In the genomic region with DNA sequence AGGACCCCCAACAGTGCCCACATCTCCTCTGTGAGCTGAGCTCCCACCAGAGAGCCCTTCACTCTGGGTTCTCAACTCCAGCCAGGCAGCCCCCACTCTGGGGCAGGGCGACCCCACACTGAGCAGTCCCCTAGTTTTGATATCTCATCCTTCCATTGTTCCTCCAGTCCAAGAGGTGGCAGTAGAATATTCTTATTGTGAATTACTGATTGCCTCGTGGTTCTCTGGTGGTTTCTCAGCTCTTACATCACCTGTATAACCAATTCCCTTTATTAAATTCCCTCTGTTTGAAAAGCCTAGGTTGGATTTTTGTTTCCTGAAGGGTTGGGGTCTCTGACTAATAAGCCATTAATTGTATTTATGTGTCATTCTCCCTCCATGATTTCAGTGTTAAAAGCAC, we compare ENCODE assay signal across 1 cellular context.
TF ChIP-seq lines count a peak whose summit lies in the region.

No MANE protein-coding gene starts in this region.

TF ChIP-seq in HCT116, 20 proteins besides CTCF, POLR2A, EP300 and RAD21 (continued from another document):
- TF ChIP-seq, protein P1, sequence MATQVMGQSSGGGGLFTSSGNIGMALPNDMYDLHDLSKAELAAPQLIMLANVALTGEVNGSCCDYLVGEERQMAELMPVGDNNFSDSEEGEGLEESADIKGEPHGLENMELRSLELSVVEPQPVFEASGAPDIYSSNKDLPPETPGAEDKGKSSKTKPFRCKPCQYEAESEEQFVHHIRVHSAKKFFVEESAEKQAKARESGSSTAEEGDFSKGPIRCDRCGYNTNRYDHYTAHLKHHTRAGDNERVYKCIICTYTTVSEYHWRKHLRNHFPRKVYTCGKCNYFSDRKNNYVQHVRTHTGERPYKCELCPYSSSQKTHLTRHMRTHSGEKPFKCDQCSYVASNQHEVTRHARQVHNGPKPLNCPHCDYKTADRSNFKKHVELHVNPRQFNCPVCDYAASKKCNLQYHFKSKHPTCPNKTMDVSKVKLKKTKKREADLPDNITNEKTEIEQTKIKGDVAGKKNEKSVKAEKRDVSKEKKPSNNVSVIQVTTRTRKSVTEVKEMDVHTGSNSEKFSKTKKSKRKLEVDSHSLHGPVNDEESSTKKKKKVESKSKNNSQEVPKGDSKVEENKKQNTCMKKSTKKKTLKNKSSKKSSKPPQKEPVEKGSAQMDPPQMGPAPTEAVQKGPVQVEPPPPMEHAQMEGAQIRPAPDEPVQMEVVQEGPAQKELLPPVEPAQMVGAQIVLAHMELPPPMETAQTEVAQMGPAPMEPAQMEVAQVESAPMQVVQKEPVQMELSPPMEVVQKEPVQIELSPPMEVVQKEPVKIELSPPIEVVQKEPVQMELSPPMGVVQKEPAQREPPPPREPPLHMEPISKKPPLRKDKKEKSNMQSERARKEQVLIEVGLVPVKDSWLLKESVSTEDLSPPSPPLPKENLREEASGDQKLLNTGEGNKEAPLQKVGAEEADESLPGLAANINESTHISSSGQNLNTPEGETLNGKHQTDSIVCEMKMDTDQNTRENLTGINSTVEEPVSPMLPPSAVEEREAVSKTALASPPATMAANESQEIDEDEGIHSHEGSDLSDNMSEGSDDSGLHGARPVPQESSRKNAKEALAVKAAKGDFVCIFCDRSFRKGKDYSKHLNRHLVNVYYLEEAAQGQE (IDR thresholded peaks at IDR 0.05; ENCODE audit: low read depth): no peak
- no peak for TF ChIP-seq EGR1 (IDR thresholded peaks at IDR 0.05; ENCODE audit: low read depth)
